9 cellular contexts compared by ENCODE assay signal in the genomic region with DNA sequence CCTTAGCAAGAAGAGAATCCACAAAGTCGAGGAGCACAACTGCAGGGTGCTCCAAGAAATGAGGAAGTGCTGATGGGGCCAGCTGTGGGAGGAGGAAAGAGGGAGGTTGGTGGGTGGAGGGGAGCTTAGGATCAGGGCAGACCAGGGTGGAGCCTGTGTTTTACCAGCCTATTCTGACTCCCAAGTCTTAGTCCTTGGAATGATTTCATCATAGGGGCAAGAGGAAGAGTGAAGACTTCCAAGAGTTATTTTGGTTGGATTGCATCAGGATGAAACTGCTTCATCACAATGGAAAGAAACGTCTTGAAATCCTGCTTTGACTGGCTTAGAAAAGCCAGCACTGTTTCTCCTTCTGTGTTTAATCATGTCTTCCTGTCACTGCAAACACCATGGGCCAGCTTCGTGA.
A peak's percentile ranks its signal among the peaks of the same experiment; 100 is the strongest.
DNase-seq lines count a peak whose midpoint lies in the region; ATAC-seq and TF ChIP-seq lines count a peak whose summit lies in the region.
"Had no signal": no experiment of that assay in that cellular context is flagged by ENCODE, and none has a peak within 500 bp of the region (broad histone marks: within the 10 kb centered on the region; RNA-seq: fewer than 3 reads in every experiment).

No MANE protein-coding gene starts in this region.

- peaks cover 15% of the 10 kb centered on the region for H3K4me1 Mint-ChIP-seq in nephron

- H3K27me3 Mint-ChIP-seq in nephron (ENCODE audit: low read depth), result peaks cover 11% of the 10 kb centered on the region

- ATAC-seq in GM21367 (IDR thresholded peaks at IDR 0.05; ENCODE audit: unreplicated experiment), result no peak
- ATAC-seq in GM18511 (IDR thresholded peaks at IDR 0.05; ENCODE audit: unreplicated experiment), result no peak
- ATAC-seq in HG03095 (IDR thresholded peaks at IDR 0.05; ENCODE audit: unreplicated experiment), result no peak

- no peak overlapping the region for H3K4me3 Mint-ChIP-seq in nephron

- no peaks in the 10 kb centered on the region for H3K9me3 Mint-ChIP-seq in nephron

- H3K36me3 Mint-ChIP-seq in nephron (ENCODE audit: low read depth), result peaks cover 9% of the 10 kb centered on the region

- peak; percentile 21 for DNase-seq in ELR (ENCODE audit: low read depth)
- DNase-seq in OCI-M1 (lab: John Stamatoyannopoulos, UW), result peak; percentile 80
- peak; percentile 57 for DNase-seq in epithelial cell of esophagus (ENCODE audit: low read depth)
- DNase-seq in activated CD4-positive, alpha-beta T cell treated with anti-CD3 and anti-CD28 coated beads for 4 hours, result no peak

- TF ChIP-seq CTCF in epithelial cell of esophagus (IDR thresholded peaks at IDR 0.05; ENCODE audit: insufficient read depth, low read depth, low read length, missing control alignments), result no peak
- no peak for TF ChIP-seq CTCF in nephron (IDR thresholded peaks at IDR 0.05; ENCODE audit: unreplicated experiment in 3 of 3)

- no peak overlapping the region for H3K4me3 ChIP-seq in epithelial cell of esophagus (ENCODE audit: low read length)
- H3K4me3 ChIP-seq: HAP-1 had no signal

- peak overlapping the region in 2 of 3 experiments; percentile 2 to 6 for H3K27ac Mint-ChIP-seq in nephron

Comparison
In these comparisons a context has a peak if more than half of its experiments do, and no peak if none do; other contexts are left out.
1. DNase-seq: peak in ELR (single experiment), OCI-M1 (single experiment) and epithelial cell of esophagus (single experiment); none in activated CD4-positive, alpha-beta T cell treated with anti-CD3 and anti-CD28 coated beads for 4 hours (0 of 2).